In genomic region chr5:172104021-172104420, GRCh38 we compare ENCODE assay signal across 10 cellular contexts.
DNase-seq lines count a peak whose midpoint lies in the region; TF ChIP-seq lines count a peak whose summit lies in the region.
"Had no signal": no experiment of that assay in that cellular context is flagged by ENCODE, and none has a peak within 500 bp of the region (broad histone marks: within the 10 kb centered on the region; RNA-seq: fewer than 3 reads in every experiment).

No MANE protein-coding gene starts in this region.

- no peaks in the 10 kb centered on the region for H3K27me3 Mint-ChIP-seq in activated naive CD4-positive, alpha-beta T cell treated with anti-CD3 and anti-CD28 coated beads, Interleukin-2, amount 50 U/mL, for 24 hours
- peaks cover 1% of the 10 kb centered on the region for H3K27me3 Mint-ChIP-seq in brain
- H3K27me3 Mint-ChIP-seq in type B pancreatic cell = no peaks in the 10 kb centered on the region

- no peak overlapping the region for H2AFZ ChIP-seq in mesenchymal stem cell (ENCODE audit: low read depth, low read length)

- H3K27ac Mint-ChIP-seq in activated naive CD4-positive, alpha-beta T cell treated with anti-CD3 and anti-CD28 coated beads, Interleukin-2, amount 50 U/mL, for 24 hours = peak overlapping the region; percentile 55
- H3K27ac Mint-ChIP-seq in brain = peak overlapping the region in 3 of 5 experiments; percentile 81 to 88 (median 81)
- peak overlapping the region; percentile 58 for H3K27ac Mint-ChIP-seq in type B pancreatic cell

- H3K4me1 Mint-ChIP-seq in activated naive CD4-positive, alpha-beta T cell treated with anti-CD3 and anti-CD28 coated beads, Interleukin-2, amount 50 U/mL, for 24 hours = peaks cover 25% of the 10 kb centered on the region
- H3K4me1 Mint-ChIP-seq in brain = peaks cover 50% of the 10 kb centered on the region
- peaks cover 31% of the 10 kb centered on the region for H3K4me1 Mint-ChIP-seq in type B pancreatic cell (ENCODE audit: unreplicated experiment)

- H4K8ac ChIP-seq in mesenchymal stem cell (ENCODE audit: low read length) = peak overlapping the region; percentile 97

- TF ChIP-seq CTCF in brain (conservative IDR thresholded peaks at IDR 0.05) (no peak), type B pancreatic cell (conservative IDR thresholded peaks at IDR 0.05) (no peak), prostate gland (IDR thresholded peaks at IDR 0.05) (no peak)

- peak overlapping the region; percentile 30 to 90 for H2BK12ac ChIP-seq in mesenchymal stem cell (ENCODE audit: low read length in 2 of 2)

- H3K27ac ChIP-seq in mesenchymal stem cell (ENCODE audit: low read length, poor library complexity, severe bottlenecking) (peak overlapping the region; percentile 96), prostate gland (no peak overlapping the region)

- no peak for DNase-seq in activated naive CD4-positive, alpha-beta T cell treated with Interleukin-2 at 50 U/mL for 16 hours
- DNase-seq in mesenchymal stem cell (peak; percentile 39), type B pancreatic cell (ENCODE audit: extremely low spot score, unreplicated experiment) (no peak), NCI-H1694 (lab: John Stamatoyannopoulos, UW) (no peak), prostate gland (ENCODE audit: low spot score) (no peak), NOMO-1 (lab: John Stamatoyannopoulos, UW; ENCODE audit: unreplicated experiment in 2 of 2) (no peak)
- DNase-seq: NCI-H187 had no signal

- H3K27me3 ChIP-seq in mesenchymal stem cell (ENCODE audit: control insufficient read depth in 1 of 2, insufficient read depth in 1 of 2, low read length in 2 of 2) = no peaks in the 10 kb centered on the region
- no peaks in the 10 kb centered on the region for H3K27me3 ChIP-seq in prostate gland (replicated peaks; ENCODE audit: insufficient read depth)
- H3K27me3 ChIP-seq: tibial nerve had no signal

- H2BK15ac ChIP-seq in mesenchymal stem cell (ENCODE audit: low read depth, poor library complexity, severe bottlenecking) = no peak overlapping the region

- H2BK120ac ChIP-seq in mesenchymal stem cell (ENCODE audit: low read depth, low read length) = peak overlapping the region; percentile 44

- no peak overlapping the region for H2BK5ac ChIP-seq in mesenchymal stem cell (ENCODE audit: low read depth, low read length, poor library complexity, severe bottlenecking)

- WGBS in mesenchymal stem cell = 66% methylated on average over 11 of the region's 11 CpGs
- 89% methylated on average over 10 of the region's 11 CpGs for WGBS in prostate gland

- H3K9me3 ChIP-seq in mesenchymal stem cell (ENCODE audit: control insufficient read depth, low read length) (no peaks in the 10 kb centered on the region), prostate gland (no peaks in the 10 kb centered on the region)
- H3K9me3 ChIP-seq: tibial nerve had no signal

- no peaks in the 10 kb centered on the region for H3K9me3 Mint-ChIP-seq in activated naive CD4-positive, alpha-beta T cell treated with anti-CD3 and anti-CD28 coated beads, Interleukin-2, amount 50 U/mL, for 24 hours
- H3K9me3 Mint-ChIP-seq in brain (no peaks in the 10 kb centered on the region), type B pancreatic cell (no peaks in the 10 kb centered on the region)

- H3K4me3 Mint-ChIP-seq in activated naive CD4-positive, alpha-beta T cell treated with anti-CD3 and anti-CD28 coated beads, Interleukin-2, amount 50 U/mL, for 24 hours = no peak overlapping the region
- H3K4me3 Mint-ChIP-seq in brain (no peak overlapping the region), type B pancreatic cell (no peak overlapping the region)

- intact Hi-C loops in prostate gland (cut with DNase I) = no loop called here

- no peak for TF ChIP-seq POLR2A in prostate gland (IDR thresholded peaks at IDR 0.05)

- no peak overlapping the region for H3K9ac ChIP-seq in mesenchymal stem cell (ENCODE audit: low read length)

- H3K14ac ChIP-seq in mesenchymal stem cell (ENCODE audit: low read length in 2 of 2) = peak overlapping the region in 1 of 2 experiments; percentile 12

- H3K4me3 ChIP-seq in mesenchymal stem cell (ENCODE audit: insufficient read depth in 1 of 2, low read depth in 1 of 2, low read length in 2 of 2) (no peak overlapping the region), prostate gland (no peak overlapping the region)
- H3K4me3 ChIP-seq: tibial nerve had no signal

- H3K79me1 ChIP-seq in mesenchymal stem cell (replicated peaks; ENCODE audit: low read length, poor library complexity, severe bottlenecking) = peaks cover 25% of the 10 kb centered on the region

- H3K18ac ChIP-seq in mesenchymal stem cell (ENCODE audit: low read depth in 1 of 2, low read length in 2 of 2) = peak overlapping the region; percentile 47 to 87

- peaks cover 39% of the 10 kb centered on the region for H3K4me1 ChIP-seq in mesenchymal stem cell (ENCODE audit: control insufficient read depth, insufficient read depth, low read depth, low read length)
- H3K4me1 ChIP-seq in prostate gland (replicated peaks) = no peaks in the 10 kb centered on the region

- no peak overlapping the region for H3K4me2 ChIP-seq in mesenchymal stem cell (ENCODE audit: low read length, poor library complexity, severe bottlenecking)

- H3K36me3 ChIP-seq in mesenchymal stem cell (ENCODE audit: control insufficient read depth in 1 of 2, insufficient read depth in 2 of 2, low read depth in 1 of 2, low read length in 2 of 2) = peaks cover 44 to 50% of the 10 kb centered on the region in 2 experiments
- H3K36me3 ChIP-seq in prostate gland = no peaks in the 10 kb centered on the region

- peaks cover 7% of the 10 kb centered on the region for H3K36me3 Mint-ChIP-seq in activated naive CD4-positive, alpha-beta T cell treated with anti-CD3 and anti-CD28 coated beads, Interleukin-2, amount 50 U/mL, for 24 hours
- H3K36me3 Mint-ChIP-seq in brain (peaks cover 9% of the 10 kb centered on the region), type B pancreatic cell (peaks cover under 1% of the 10 kb centered on the region)

- peak overlapping the region; percentile 56 to 94 for H3K4ac ChIP-seq in mesenchymal stem cell (ENCODE audit: low read depth in 1 of 2, low read length in 2 of 2)

- H4K91ac ChIP-seq in mesenchymal stem cell (ENCODE audit: low read length) = peak overlapping the region; percentile 96

- no peak overlapping the region for H3K23ac ChIP-seq in mesenchymal stem cell (ENCODE audit: low read length in 2 of 2)

- H2AK5ac ChIP-seq in mesenchymal stem cell (ENCODE audit: low read length, severe bottlenecking) = peak overlapping the region; percentile 87
